ENCODE assay signal across 19 cellular contexts in the genomic region with DNA sequence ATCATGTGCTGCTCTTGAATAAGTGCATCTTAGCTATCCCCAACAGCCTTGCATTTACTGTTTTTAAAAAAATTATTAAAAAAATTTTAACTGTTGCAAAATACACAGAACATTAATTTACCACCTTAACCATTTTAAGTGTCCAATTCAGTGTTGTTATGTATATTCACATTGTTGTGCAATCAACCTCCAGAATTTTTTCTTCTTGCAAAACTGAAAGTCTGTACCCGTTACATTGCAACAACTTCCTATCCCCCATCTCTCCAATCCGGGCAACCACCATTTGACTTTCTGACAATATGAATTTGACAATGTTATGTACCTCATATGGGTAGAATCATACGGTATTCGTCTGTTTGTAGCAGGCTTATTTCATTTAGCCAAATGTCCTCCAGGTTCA.
DNase-seq lines count a peak whose midpoint lies in the region; ATAC-seq and TF ChIP-seq lines count a peak whose summit lies in the region.
"Had no signal": no experiment of that assay in that cellular context is flagged by ENCODE, and none has a peak within 500 bp of the region (broad histone marks: within the 10 kb centered on the region; RNA-seq: fewer than 3 reads in every experiment).

No MANE protein-coding gene starts in this region.

- TF ChIP-seq CTCF in HL-60 (IDR thresholded peaks at IDR 0.05; ENCODE audit: insufficient read depth, low read length) = no peak
- TF ChIP-seq CTCF in fibroblast of villous mesenchyme (IDR thresholded peaks at IDR 0.05; ENCODE audit: insufficient read depth, low read depth, low read length) = no peak

- ATAC-seq in HG03139 (IDR thresholded peaks at IDR 0.05; ENCODE audit: unreplicated experiment) = no peak

- DNase-seq in HL-60 (ENCODE audit: low read depth in 1 of 2, low spot score in 1 of 2) (peak; percentile 52 to 56), MV-4-11 (lab: John Stamatoyannopoulos, UW) (peak; percentile 89), SKM-1 treated with dmso at 0.1 percent for 144 hours (lab: John Stamatoyannopoulos, UW; ENCODE audit: unreplicated experiment) (peak; percentile 69), fibroblast of villous mesenchyme (ENCODE audit: low read depth) (peak; percentile 34)
- DNase-seq in activated T-cell treated with anti-CD3 and anti-CD28 coated beads, Interleukin-2, amount 50 U/mL, for 1 hour = no peak
- no peak for DNase-seq in stimulated activated CD4-positive, alpha-beta T cell treated with anti-CD3 and anti-CD28 coated beads, Interleukin-2, amount 100 ng/mL, for 48 hours
- DNase-seq: ACHN; CD4-positive, CD25-positive, alpha-beta regulatory T cell; COR-L47; DMS 273 treated with DMSO at 0.1 percent for 48 hours; NCI-H1417 treated with DMSO at 0.1 percent for 48 hours; NCI-H187 treated with DMSO at 0.1 percent for 48 hours; NCI-H226; NCI-H524; Right ventricle myocardium superior; SK-N-SH; T-helper 1 cell had no signal

- peak overlapping the region; percentile 44 for H3K27ac ChIP-seq in HL-60 (replicated peaks)

- no peak overlapping the region for H3K4me3 ChIP-seq in HL-60 (replicated peaks; ENCODE audit: insufficient read depth, low read length)
- H3K4me3 ChIP-seq in fibroblast of villous mesenchyme (ENCODE audit: low read depth, low read length) = no peak overlapping the region
- H3K4me3 ChIP-seq: HAP-1 had no signal

- no peaks in the 10 kb centered on the region for H3K27me3 ChIP-seq in HL-60 (ENCODE audit: insufficient read depth, poor library complexity, severe bottlenecking)

Comparison
In these comparisons a context has a peak if more than half of its experiments do, and no peak if none do; other contexts are left out.
1. DNase-seq: peak in HL-60 (2 of 2), MV-4-11 (single experiment), SKM-1 treated with dmso at 0.1 percent for 144 hours (single experiment) and fibroblast of villous mesenchyme (single experiment); none in activated T-cell treated with anti-CD3 and anti-CD28 coated beads, Interleukin-2, amount 50 U/mL, for 1 hour (single experiment) and stimulated activated CD4-positive, alpha-beta T cell treated with anti-CD3 and anti-CD28 coated beads, Interleukin-2, amount 100 ng/mL, for 48 hours (0 of 2).